7 cellular contexts compared by ENCODE assay signal in genomic region chr5:100731768-100732167, GRCh38.
A peak's percentile ranks its signal among the peaks of the same experiment; 100 is the strongest.
DNase-seq lines count a peak whose midpoint lies in the region; ATAC-seq lines count a peak whose summit lies in the region.

No MANE protein-coding gene starts in this region.

- H3K4me3 ChIP-seq in H7 (ENCODE audit: insufficient read depth, low read depth, low read length): no peak overlapping the region

- ATAC-seq in GM18502 (IDR thresholded peaks at IDR 0.05; ENCODE audit: poor library complexity, unreplicated experiment): peak; percentile 97
- peak; percentile 97 for ATAC-seq in GM21360 (IDR thresholded peaks at IDR 0.05; ENCODE audit: unreplicated experiment)
- ATAC-seq in HG03521 (IDR thresholded peaks at IDR 0.05; ENCODE audit: unreplicated experiment): peak; percentile 96

- H3K27me3 ChIP-seq in H7 (ENCODE audit: control insufficient read depth, insufficient read depth, low read length): no peaks in the 10 kb centered on the region

- peak; percentile 53 for DNase-seq in central memory CD4-positive, alpha-beta T cell
- DNase-seq in kidney tubule cell (ENCODE audit: low spot score): no peak
- DNase-seq in T1000 (lab: John Stamatoyannopoulos, UW): no peak
- no peak for DNase-seq in H7

- no peaks in the 10 kb centered on the region for H3K36me3 ChIP-seq in H7 (replicated peaks; ENCODE audit: control insufficient read depth, insufficient read depth, low read length)
